ENCODE assay signal across 27 cellular contexts in genomic region chr15:46682969-46683791, GRCh38.
"Had no signal": no experiment of that assay in that cellular context is flagged by ENCODE, and none has a peak within 500 bp of the region (broad histone marks: within the 10 kb centered on the region; RNA-seq: fewer than 3 reads in every experiment).

No MANE protein-coding gene starts in this region.

- H3K4me3 ChIP-seq: adrenal gland, cardiac muscle cell, coronary artery, dorsolateral prefrontal cortex, gastrocnemius medialis, right atrium auricular region, uterus had no signal

- DNase-seq: activated CD4-positive, alpha-beta memory T cell treated with anti-CD3 and anti-CD28 coated beads for 36 hours; activated CD4-positive, alpha-beta T cell treated with anti-CD3 and anti-CD28 coated beads, Interleukin-2, amount 10 ng/mL, durations not matched to agents 24 days and 14 days; activated CD4-positive, CD25-positive, alpha-beta regulatory T cell treated with anti-CD3 and anti-CD28 coated beads, Interleukin-2, amount 50 U/mL, for 72 hours; activated CD8-positive, alpha-beta memory T cell treated with anti-CD3 and anti-CD28 coated beads, Interleukin-2, amount 50 U/mL, for 4 hours; activated effector memory CD4-positive, alpha-beta T cell treated with anti-CD3 and anti-CD28 coated beads, Interleukin-2, amount 50 U/mL, for 16 hours; activated naive CD4-positive, alpha-beta T cell treated with anti-CD3 and anti-CD28 coated beads for 36 hours; activated naive CD8-positive, alpha-beta T cell treated with anti-CD3 and anti-CD28 coated beads for 36 hours; activated T-cell treated with anti-CD3 and anti-CD28 coated beads, Interleukin-2, amount 50 U/mL, for 1 hour; adrenal gland; cerebellar nuclear complex; dorsolateral prefrontal cortex; effector memory CD8-positive, alpha-beta T cell; erythroblast; gastrocnemius medialis; glutamatergic neuron; islet precursor cell; left ventricle myocardium superior; stimulated activated CD4-positive, alpha-beta T cell treated with anti-CD3 and anti-CD28 coated beads, Interleukin-15, amount 100 ng/mL, for 24 hours; stimulated activated naive CD4-positive, alpha-beta T cell; T-helper 9 cell; uterus had no signal

- H3K9me3 ChIP-seq: adrenal gland, ascending aorta, gastrocnemius medialis, right atrium auricular region, uterus had no signal

- H3K27ac ChIP-seq: adrenal gland, ascending aorta, cardiac muscle cell, coronary artery, dorsolateral prefrontal cortex, gastrocnemius medialis, right atrium auricular region, uterus had no signal

- FAIRE-seq: TTC549 had no signal

- H3K27me3 ChIP-seq: adrenal gland, ascending aorta, cardiac muscle cell, gastrocnemius medialis, right atrium auricular region, uterus had no signal

- ATAC-seq: effector memory CD8-positive, alpha-beta T cell; gastrocnemius medialis; left ventricle myocardium superior; natural killer cell treated with Interleukin-12 subunit alpha and Interleukin-12 subunit beta and Interleukin-15 and Interleukin-18, amount 100 ng/mL, for 72 hours had no signal

- H3K4me1 ChIP-seq: adrenal gland, gastrocnemius medialis, right atrium auricular region, uterus had no signal

- H3K36me3 ChIP-seq: adrenal gland, ascending aorta, cardiac muscle cell, gastrocnemius medialis, right atrium auricular region, uterus had no signal
